8 cellular contexts compared by ENCODE assay signal in the genomic region with DNA sequence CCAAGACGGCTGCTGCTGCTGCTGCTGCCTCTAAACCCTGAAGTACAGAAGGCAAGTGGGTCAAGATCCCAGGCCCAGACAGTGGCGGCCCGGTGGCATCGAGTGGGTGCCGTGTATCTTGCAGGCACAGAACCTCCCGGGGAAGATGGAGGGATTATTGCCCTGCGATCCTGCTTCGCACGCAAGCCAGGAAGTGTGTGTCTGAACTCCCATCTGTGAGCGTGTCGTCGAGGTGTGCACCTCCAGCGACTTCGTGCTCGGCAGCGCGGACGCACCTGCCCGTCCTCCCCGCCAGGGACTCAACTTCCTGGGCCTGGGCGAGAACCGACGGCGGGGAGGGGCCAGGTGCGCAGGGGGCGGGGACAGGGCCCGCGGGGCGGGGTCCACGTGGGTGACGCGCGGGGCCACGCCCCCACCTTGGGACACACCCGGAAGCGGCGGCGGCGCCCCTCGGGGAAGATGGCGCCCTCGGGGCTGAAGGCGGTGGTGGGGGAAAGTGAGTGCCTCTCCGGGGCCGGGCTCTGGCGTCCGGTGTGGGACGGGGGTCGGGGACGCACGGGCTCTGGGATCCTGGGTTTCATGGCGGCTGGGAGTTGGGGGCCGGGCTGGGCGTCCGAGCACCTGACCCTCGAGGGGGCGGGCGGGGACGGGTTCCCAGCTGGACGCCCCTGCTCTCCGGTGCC. TPM values are rescaled to one million over a fixed set of nuclear protein-coding genes. Genes with fewer than 3 reads are reported as not detected.
A peak's percentile ranks its signal among the peaks of the same experiment; 100 is the strongest.
DNase-seq lines count a peak whose midpoint lies in the region; ATAC-seq, FAIRE-seq and TF ChIP-seq lines count a peak whose summit lies in the region.

TSS of gene STXBP2 (plus strand) at position 420 of the 683 bp plus-strand sequence. CDS start at position 460, 40 bp downstream.

- peaks cover 0 to 4% of the 10 kb centered on the region in 2 experiments for H3K36me3 ChIP-seq in endothelial cell of umbilical vein (ENCODE audit: control insufficient read depth in 2 of 2, extremely low read depth in 1 of 2, insufficient read depth in 2 of 2, low read length in 2 of 2)

- peak within 1 kb of the TSS; percentile 58 for H3K27ac ChIP-seq in endothelial cell of umbilical vein (ENCODE audit: insufficient read depth, low read depth, low read length)

- POLR2A ChIA-PET in endothelial cell of umbilical vein (lab: Charles Lee) = no interaction called here

- peak; percentile 79 for DNase-seq in NCI-H748 (lab: John Stamatoyannopoulos, UW; ENCODE audit: unreplicated experiment)
- peak; percentile 92 for DNase-seq in activated CD8-positive, alpha-beta memory T cell treated with anti-CD3 and anti-CD28 coated beads, Interleukin-2, amount 10 ng/mL, durations not matched to agents 7 days and 5 days
- peak; percentile 34 for DNase-seq in endothelial cell of umbilical vein (ENCODE audit: low read depth, low spot score)
- DNase-seq in naive B cell = peak; percentile 89
- DNase-seq in stimulated activated naive CD8-positive, alpha-beta T cell treated with anti-CD3 and anti-CD28 coated beads, Interleukin-15, Interleukin-2, amounts not matched to agents 100 U/mL and 50 U/mL, for 24 hours = peak; percentile 93
- no peak for DNase-seq in GOT3 (lab: John Stamatoyannopoulos, UW)

- no peak for TF ChIP-seq POLR2A in endothelial cell of umbilical vein (IDR thresholded peaks at IDR 0.05; ENCODE audit: low read depth, low read length)

- H3K4me1 Mint-ChIP-seq in activated CD8-positive, alpha-beta memory T cell treated with anti-CD3 and anti-CD28 coated beads, Interleukin-2, amount 10 ng/mL, durations not matched to agents 7 days and 5 days = peaks cover 26% of the 10 kb centered on the region
- H3K4me1 Mint-ChIP-seq in naive B cell = peaks cover 38 to 70% (median 44%) of the 10 kb centered on the region in 3 donors

- ATAC-seq in GM18498 (IDR thresholded peaks at IDR 0.05; ENCODE audit: unreplicated experiment) (peak; percentile 75), HG03139 (IDR thresholded peaks at IDR 0.05; ENCODE audit: unreplicated experiment) (peak; percentile 57), naive B cell (ENCODE audit: low read depth in 2 of 2) (peak; percentile 94 to 96)
- peak; percentile 94 for ATAC-seq in activated CD8-positive, alpha-beta memory T cell treated with anti-CD3 and anti-CD28 coated beads, Interleukin-2, amount 10 ng/mL, durations not matched to agents 7 days and 5 days
- peak; percentile 92 for ATAC-seq in stimulated activated naive CD8-positive, alpha-beta T cell treated with anti-CD3 and anti-CD28 coated beads, Interleukin-15, Interleukin-2, amounts not matched to agents 100 U/mL and 50 U/mL, for 24 hours

- peak within 1 kb of the TSS; percentile 49 for H3K9ac ChIP-seq in endothelial cell of umbilical vein (replicated peaks; ENCODE audit: extremely low read depth, insufficient read depth, low read length)

- no peaks in the 10 kb centered on the region for H3K27me3 Mint-ChIP-seq in activated CD8-positive, alpha-beta memory T cell treated with anti-CD3 and anti-CD28 coated beads, Interleukin-2, amount 10 ng/mL, durations not matched to agents 7 days and 5 days
- no peaks in the 10 kb centered on the region for H3K27me3 Mint-ChIP-seq in naive B cell

- H3K4me1 ChIP-seq in endothelial cell of umbilical vein (ENCODE audit: control insufficient read depth, extremely low read depth, insufficient read depth, low read length) = peaks cover 7% of the 10 kb centered on the region

- no TSS peak for BruUV-seq in endothelial cell of umbilical vein (replicated peaks; lab: Mats Ljungman, UMichigan)

- no peaks in the 10 kb centered on the region for H3K27me3 ChIP-seq in endothelial cell of umbilical vein (ENCODE audit: control insufficient read depth in 2 of 2, insufficient read depth in 2 of 2, low read length in 2 of 2)

- peak within 1 kb of the TSS; percentile 53 for H3K4me2 ChIP-seq in endothelial cell of umbilical vein (ENCODE audit: insufficient read depth, low read length)

- no peaks in the 10 kb centered on the region for H4K20me1 ChIP-seq in endothelial cell of umbilical vein (replicated peaks; ENCODE audit: control insufficient read depth, extremely low read depth, insufficient read depth, low read length)

- CTCF ChIA-PET in activated CD8-positive, alpha-beta memory T cell treated with anti-CD3 and anti-CD28 coated beads, Interleukin-2, amount 10 ng/mL, durations not matched to agents 7 days and 5 days (lab: Charles Lee) = interaction anchor here (1.2 to 2.9 kb wide), 6 partner anchors 24 to 232 kb away, joined by 3 to 13 read pairs (median 4); partner anchors contain the start of genes PNPLA6 and TRAPPC5
- CTCF ChIA-PET in endothelial cell of umbilical vein (lab: Charles Lee) = interaction anchor here (0.8 to 1.1 kb wide), 2 partner anchors 69 to 233 kb away, joined by 3 read pairs; no protein-coding TSS in a partner anchor

- no peak for FAIRE-seq in endothelial cell of umbilical vein (lab: Jason Lieb, UNC)

- H3K9me3 ChIP-seq in endothelial cell of umbilical vein (replicated peaks; ENCODE audit: control insufficient read depth, insufficient read depth, low read length) = no peaks in the 10 kb centered on the region

- TF ChIP-seq CTCF in endothelial cell of umbilical vein (IDR thresholded peaks at IDR 0.05; ENCODE audit: extremely low read depth in 1 of 2, insufficient read depth in 1 of 2, low read depth in 1 of 2, low read length in 2 of 2) = no peak

- H3K4me3 Mint-ChIP-seq in activated CD8-positive, alpha-beta memory T cell treated with anti-CD3 and anti-CD28 coated beads, Interleukin-2, amount 10 ng/mL, durations not matched to agents 7 days and 5 days = peak within 1 kb of the TSS; percentile 79
- H3K4me3 Mint-ChIP-seq in naive B cell = peak within 1 kb of the TSS; percentile 82 to 94 (median 88)

- H3K36me3 Mint-ChIP-seq in activated CD8-positive, alpha-beta memory T cell treated with anti-CD3 and anti-CD28 coated beads, Interleukin-2, amount 10 ng/mL, durations not matched to agents 7 days and 5 days = peaks cover 12% of the 10 kb centered on the region
- H3K36me3 Mint-ChIP-seq in naive B cell = peaks cover 0 to 9% of the 10 kb centered on the region in 2 donors

- dilution Hi-C loops in endothelial cell of umbilical vein (cut with MboI; ENCODE audit: extremely low pct_ligation_motif_present, low sequenced_read_pairs) = no loop called here

- intact Hi-C loops in endothelial cell of umbilical vein (cut with micrococcal nuclease) = loop anchor here (1.0 kb wide), 1 partner anchor 8 kb away; the partner anchor contains the start of genes PET100 and XAB2

- H3K9me3 Mint-ChIP-seq in activated CD8-positive, alpha-beta memory T cell treated with anti-CD3 and anti-CD28 coated beads, Interleukin-2, amount 10 ng/mL, durations not matched to agents 7 days and 5 days (ENCODE audit: low read depth) = peaks cover 5% of the 10 kb centered on the region
- H3K9me3 Mint-ChIP-seq in naive B cell = peaks cover 0 to 1% (median 0%) of the 10 kb centered on the region in 7 donors

- H3K79me2 ChIP-seq in endothelial cell of umbilical vein (ENCODE audit: control insufficient read depth, insufficient read depth, low read length) = no peaks in the 10 kb centered on the region

- H3K9me1 ChIP-seq in endothelial cell of umbilical vein (replicated peaks; ENCODE audit: control insufficient read depth, extremely low read depth, insufficient read depth, low read length) = no peaks in the 10 kb centered on the region

- peak within 1 kb of the TSS; percentile 98 for H2AFZ ChIP-seq in endothelial cell of umbilical vein (ENCODE audit: low read depth, low read length)

- H3K27ac Mint-ChIP-seq in activated CD8-positive, alpha-beta memory T cell treated with anti-CD3 and anti-CD28 coated beads, Interleukin-2, amount 10 ng/mL, durations not matched to agents 7 days and 5 days = peak within 1 kb of the TSS; percentile 88
- H3K27ac Mint-ChIP-seq in naive B cell = peak within 1 kb of the TSS; percentile 87 to 98 (median 94)

- H3K4me3 ChIP-seq in endothelial cell of umbilical vein (replicated peaks in 1 of 3; ENCODE audit: insufficient read depth in 1 of 3, low read depth in 1 of 3, low read length in 3 of 3) = peak within 1 kb of the TSS; percentile 42 to 62 (median 61)

TF ChIP-seq in endothelial cell of umbilical vein, 7 proteins besides CTCF, POLR2A, EP300 and RAD21:
- no peak for TF ChIP-seq FOS (IDR thresholded peaks at IDR 0.05; ENCODE audit: borderline replicate concordance, insufficient read depth, low read length)
- TF ChIP-seq POLR2AphosphoS5 (IDR thresholded peaks at IDR 0.05; ENCODE audit: insufficient read depth, low read depth, low read length) = peak; percentile 13
- TF ChIP-seq, protein P1, sequence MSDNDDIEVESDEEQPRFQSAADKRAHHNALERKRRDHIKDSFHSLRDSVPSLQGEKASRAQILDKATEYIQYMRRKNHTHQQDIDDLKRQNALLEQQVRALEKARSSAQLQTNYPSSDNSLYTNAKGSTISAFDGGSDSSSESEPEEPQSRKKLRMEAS (IDR thresholded peaks at IDR 0.05; ENCODE audit: insufficient read depth, insufficient read length) = peak; percentile 10

RNA-seq across cellular contexts. Expression of gene STXBP2, which starts in this region (rescaled TPM):
- 100 to 1,000 TPM; 132 to 158 TPM for total RNA-seq in activated CD8-positive, alpha-beta memory T cell treated with anti-CD3 and anti-CD28 coated beads, Interleukin-2, amount 10 ng/mL, durations not matched to agents 7 days and 5 days
- total RNA-seq in endothelial cell of umbilical vein = 70.0 and 87.6 TPM in 2 replicates
- polyA plus RNA-seq in endothelial cell of umbilical vein (104 and 105 TPM in 2 replicates), naive B cell (ENCODE audit: low read depth in 6 of 6) (10 to 100 TPM; 71.0 to 86.2 (median 79.5) TPM)
- 56.8 and 60.2 TPM in 2 replicates for polyA plus RNA-seq in endothelial cell of umbilical vein (2011; cell fraction: cytosol; rRNA removed)
- 331 and 336 TPM in 2 replicates for polyA plus RNA-seq in endothelial cell of umbilical vein (2011; cell fraction: nucleus; rRNA removed)
- 43.6 and 44.8 TPM in 2 replicates for polyA plus RNA-seq in endothelial cell of umbilical vein (2012)
- 229 and 460 TPM in 2 replicates for polyA minus RNA-seq in endothelial cell of umbilical vein
- polyA minus RNA-seq in endothelial cell of umbilical vein (2011; cell fraction: cytosol; rRNA and poly(A)+ RNA removed) = 51.1 TPM
- polyA minus RNA-seq in endothelial cell of umbilical vein (2011; cell fraction: nucleus; rRNA and poly(A)+ RNA removed) = 126 and 138 TPM in 2 replicates
